1 cellular context compared by ENCODE assay signal in genomic region chr16:22352726-22353125, GRCh38.
TF ChIP-seq lines count a peak whose summit lies in the region.

No MANE protein-coding gene starts in this region.

TF ChIP-seq in K562, 482 proteins besides CTCF, POLR2A, EP300 and RAD21:
- TF ChIP-seq HNRNPK (IDR thresholded peaks at IDR 0.05; ENCODE audit: low read depth, low read length, poor library complexity, severe bottlenecking) (no peak), MAFG (tag; conservative IDR thresholded peaks at IDR 0.05) (no peak), SMAD2 (IDR thresholded peaks at IDR 0.05; ENCODE audit: low read depth, low read length) (no peak), AFF1 (IDR thresholded peaks at IDR 0.05; ENCODE audit: low read depth in 1 of 2, partially characterized antibody in 2 of 2) (no peak)
